Comparison of ENCODE assay signal across 20 cellular contexts in genomic region chr19:5940260-5941208, GRCh38. TPM values are rescaled to one million over a fixed set of nuclear protein-coding genes. Genes with fewer than 3 reads are reported as not detected.
DNase-seq lines count a peak whose midpoint lies in the region; ATAC-seq, FAIRE-seq and TF ChIP-seq lines count a peak whose summit lies in the region.
"Had no signal": no experiment of that assay in that cellular context is flagged by ENCODE, and none has a peak within 500 bp of the region (broad histone marks: within the 10 kb centered on the region; RNA-seq: fewer than 3 reads in every experiment).

No MANE protein-coding gene starts in this region.

- peaks cover 24% of the 10 kb centered on the region for H3K4me1 Mint-ChIP-seq in activated T-cell treated with anti-CD3 and anti-CD28 coated beads, Interleukin-2, amount 50 U/mL, for 24 hours (ENCODE audit: low read depth)
- H3K4me1 Mint-ChIP-seq in type B pancreatic cell (ENCODE audit: unreplicated experiment), result peaks cover 44% of the 10 kb centered on the region
- H3K4me1 Mint-ChIP-seq in activated naive CD8-positive, alpha-beta T cell treated with anti-CD3 and anti-CD28 coated beads, Interleukin-2, amount 50 U/mL, for 24 hours, result peaks cover 21% of the 10 kb centered on the region

- TF ChIP-seq POLR2A in K562 (conservative IDR thresholded peaks at IDR 0.05) (no peak), gastrocnemius medialis (IDR thresholded peaks at IDR 0.05) (no peak)

- no peak overlapping the region for H3K4me3 Mint-ChIP-seq in activated T-cell treated with anti-CD3 and anti-CD28 coated beads, Interleukin-2, amount 50 U/mL, for 24 hours
- H3K4me3 Mint-ChIP-seq in type B pancreatic cell, result no peak overlapping the region
- no peak overlapping the region for H3K4me3 Mint-ChIP-seq in activated naive CD8-positive, alpha-beta T cell treated with anti-CD3 and anti-CD28 coated beads, Interleukin-2, amount 50 U/mL, for 24 hours
- H3K4me3 Mint-ChIP-seq: IgD-negative memory B cell had no signal

- DNase-seq in activated T-cell treated with anti-CD3 and anti-CD28 coated beads, Interleukin-2, amount 50 U/mL, for 24 hours, result no peak
- DNase-seq in activated T-cell treated with anti-CD3 and anti-CD28 coated beads, Interleukin-2, amount 50 U/mL, for 1 hour, result no peak
- no peak for DNase-seq in K562 (ENCODE audit: extremely low read depth in 1 of 4, low spot score in 3 of 4)
- peak; percentile 81 for DNase-seq in left kidney (ENCODE audit: low read depth, low spot score)
- no peak for DNase-seq in gastrocnemius medialis
- DNase-seq in type B pancreatic cell (ENCODE audit: extremely low spot score, unreplicated experiment), result no peak
- no peak for DNase-seq in activated naive CD8-positive, alpha-beta T cell treated with anti-CD3 and anti-CD28 coated beads, Interleukin-2, amount 50 U/mL, for 24 hours
- DNase-seq: COR-L47; GF-D8; GM23248; NCI-H1092 treated with DMSO at 0.1 percent for 48 hours; NCI-H2081; NCI-H2171 treated with DMSO at 0.1 percent for 48 hours; NCI-H748 treated with DMSO at 0.1 percent for 48 hours; NK-92 treated with Interleukin-12 subunit alpha and Interleukin-12 subunit beta, amount 100 ng/mL, for 24 hours; Peyer's patch had no signal

- no peak for TF ChIP-seq RAD21 in K562 (CRISPR knock-in tag; conservative IDR thresholded peaks at IDR 0.05 in 1 of 2, IDR thresholded peaks at IDR 0.05 in 1 of 2)

- H3K9me1 ChIP-seq in K562 (ENCODE audit: control insufficient read depth, insufficient read depth, low read length), result peaks cover 7% of the 10 kb centered on the region

- H3K27me3 Mint-ChIP-seq in activated T-cell treated with anti-CD3 and anti-CD28 coated beads, Interleukin-2, amount 50 U/mL, for 24 hours, result no peaks in the 10 kb centered on the region
- H3K27me3 Mint-ChIP-seq in type B pancreatic cell, result no peaks in the 10 kb centered on the region
- H3K27me3 Mint-ChIP-seq in activated naive CD8-positive, alpha-beta T cell treated with anti-CD3 and anti-CD28 coated beads, Interleukin-2, amount 50 U/mL, for 24 hours, result no peaks in the 10 kb centered on the region
- H3K27me3 Mint-ChIP-seq: IgD-negative memory B cell had no signal

- H3K4me3 ChIP-seq in K562 (no peak overlapping the region), gastrocnemius medialis (no peak overlapping the region)
- H3K4me3 ChIP-seq: GM23248, HAP-1, Peyer's patch had no signal

- no peak for ATAC-seq in K562
- peak; percentile 78 to 80 for ATAC-seq in gastrocnemius medialis
- no peak for ATAC-seq in GM21515 (IDR thresholded peaks at IDR 0.05; ENCODE audit: unreplicated experiment)
- no peak for ATAC-seq in activated naive CD8-positive, alpha-beta T cell treated with anti-CD3 and anti-CD28 coated beads, Interleukin-2, amount 50 U/mL, for 24 hours

- in situ Hi-C loops in K562 (cut with MboI) (no loop called here), gastrocnemius medialis (cut with MboI; ENCODE audit: low sequenced_read_pairs in 4 of 4) (no loop called here)

- CTCF ChIA-PET in K562 (lab: Yijun Ruan, JAX; ENCODE audit: low intra/inter-chr PET ratio), result no interaction called here

- H3K36me3 ChIP-seq in K562 (ENCODE audit: control insufficient read depth, insufficient read depth, low read length) (peaks cover 61% of the 10 kb centered on the region; the same call in 2 of the 3 replicates), gastrocnemius medialis (peaks cover 0 to 4% of the 10 kb centered on the region in 2 donors)

- no TSS peak for BruUV-seq in K562 (replicated peaks; lab: Mats Ljungman, UMichigan)

- TF ChIP-seq EP300 in K562 (IDR thresholded peaks at IDR 0.05; ENCODE audit: low read length), result no peak

- H3K4me1 ChIP-seq in K562 (replicated peaks in 1 of 2; ENCODE audit: control insufficient read depth in 2 of 2, insufficient read depth in 2 of 2, low read length in 2 of 2) (peaks cover 4 to 23% of the 10 kb centered on the region in 2 experiments; a peak in 4 of 5 replicates), gastrocnemius medialis (peaks cover 11 to 15% of the 10 kb centered on the region in 2 donors)
- H3K4me1 ChIP-seq: HAP-1 had no signal

- no peak overlapping the region for H2AFZ ChIP-seq in K562 (ENCODE audit: low read depth, low read length)
- H2AFZ ChIP-seq: GM23248 had no signal

- peak; percentile 6 for FAIRE-seq in K562 (lab: Jason Lieb, UNC)

- TF ChIP-seq CTCF in K562 (IDR thresholded peaks at IDR 0.05 in 2 of 3, conservative IDR thresholded peaks at IDR 0.05 in 1 of 3; ENCODE audit: insufficient read depth in 2 of 3, low read depth in 1 of 3, low read length in 3 of 3), result no peak
- TF ChIP-seq CTCF in gastrocnemius medialis (IDR thresholded peaks at IDR 0.05 in 4 of 5, conservative IDR thresholded peaks at IDR 0.05 in 1 of 5), result no peak
- no peak for TF ChIP-seq CTCF in type B pancreatic cell (conservative IDR thresholded peaks at IDR 0.05)

- peak overlapping the region; percentile 44 for H3K27ac Mint-ChIP-seq in activated T-cell treated with anti-CD3 and anti-CD28 coated beads, Interleukin-2, amount 50 U/mL, for 24 hours
- no peak overlapping the region for H3K27ac Mint-ChIP-seq in type B pancreatic cell
- H3K27ac Mint-ChIP-seq in activated naive CD8-positive, alpha-beta T cell treated with anti-CD3 and anti-CD28 coated beads, Interleukin-2, amount 50 U/mL, for 24 hours, result no peak overlapping the region

- H3K27ac ChIP-seq in K562 (ENCODE audit: extremely low read depth, low read depth, low read length) (no peak overlapping the region), gastrocnemius medialis (peak overlapping the region in 1 of 4 donors; percentile 18)
- H3K27ac ChIP-seq: 22Rv1, GM23248, Peyer's patch had no signal

- H3K9me3 ChIP-seq in K562 (replicated peaks; ENCODE audit: control insufficient read depth, insufficient read depth, low read depth, low read length), result no peaks in the 10 kb centered on the region
- H3K9me3 ChIP-seq in gastrocnemius medialis, result no peaks in the 10 kb centered on the region
- H3K9me3 ChIP-seq: HAP-1, Peyer's patch had no signal

- peaks cover 46% of the 10 kb centered on the region for H3K79me2 ChIP-seq in K562 (ENCODE audit: control insufficient read depth, insufficient read depth, low read length)

- H3K27me3 ChIP-seq in K562 (ENCODE audit: control insufficient read depth in 2 of 2, insufficient read depth in 2 of 2, low read length in 2 of 2), result no peaks in the 10 kb centered on the region
- no peaks in the 10 kb centered on the region for H3K27me3 ChIP-seq in gastrocnemius medialis
- H3K27me3 ChIP-seq: Peyer's patch had no signal

- intact Hi-C loops in K562 (cut with micrococcal nuclease) (no loop called here), gastrocnemius medialis (cut with DNase I; ENCODE audit: low total_unique reads) (no loop called here)

- peaks cover 21% of the 10 kb centered on the region for H4K20me1 ChIP-seq in K562 (replicated peaks; ENCODE audit: control insufficient read depth, insufficient read depth, low read length)

- H3K36me3 Mint-ChIP-seq in activated T-cell treated with anti-CD3 and anti-CD28 coated beads, Interleukin-2, amount 50 U/mL, for 24 hours (ENCODE audit: low read depth), result peaks cover 90% of the 10 kb centered on the region
- H3K36me3 Mint-ChIP-seq in type B pancreatic cell, result peaks cover 3% of the 10 kb centered on the region
- peaks cover 22% of the 10 kb centered on the region for H3K36me3 Mint-ChIP-seq in activated naive CD8-positive, alpha-beta T cell treated with anti-CD3 and anti-CD28 coated beads, Interleukin-2, amount 50 U/mL, for 24 hours (ENCODE audit: low read depth)
- H3K36me3 Mint-ChIP-seq: IgD-negative memory B cell had no signal

- POLR2A ChIA-PET in K562 (lab: Yijun Ruan, JAX), result no interaction called here

- no peak overlapping the region for H3K9ac ChIP-seq in K562 (ENCODE audit: insufficient read depth in 1 of 2, low read depth in 2 of 2, low read length in 2 of 2)
- H3K9ac ChIP-seq: GM23248 had no signal

- no peak overlapping the region for H3K4me2 ChIP-seq in K562 (ENCODE audit: insufficient read depth, low read length)

- 90% methylated on average over 20 of the region's 21 CpGs for WGBS in K562 (ENCODE audit: insufficient coverage, low coverage, missing lambda C conversion rate)

- H3K9me3 Mint-ChIP-seq in activated T-cell treated with anti-CD3 and anti-CD28 coated beads, Interleukin-2, amount 50 U/mL, for 24 hours, result no peaks in the 10 kb centered on the region
- H3K9me3 Mint-ChIP-seq in type B pancreatic cell, result no peaks in the 10 kb centered on the region
- H3K9me3 Mint-ChIP-seq in activated naive CD8-positive, alpha-beta T cell treated with anti-CD3 and anti-CD28 coated beads, Interleukin-2, amount 50 U/mL, for 24 hours, result no peaks in the 10 kb centered on the region
- H3K9me3 Mint-ChIP-seq: IgD-negative memory B cell had no signal

RNA-seq across cellular contexts. Expression of gene CAPS, which starts 26.5 kb away (rescaled TPM):
- total RNA-seq in K562 (2011; cell fraction: chromatin; rRNA removed; ENCODE audit: low replicate concordance), result 3.5 and 9.3 TPM in 2 replicates
- 6.8 and 8.0 TPM in 2 replicates for total RNA-seq in K562 (2011; cell fraction: nucleolus; rRNA removed)
- total RNA-seq in K562 (2011; cell fraction: nucleoplasm; rRNA removed), result 3.4 and 3.8 TPM in 2 replicates
- total RNA-seq in K562 (2014; rRNA removed), result 2.4 and 4.0 TPM in 2 replicates
- total RNA-seq in K562 (2014; rRNA removed; fragmentation: Illumina TruSeq; extraction: Trizol), result 0.61 and 0.62 TPM in 2 replicates
- total RNA-seq in K562 (2015; rRNA removed; fragmentation: Illumina TruSeq; extraction: Trizol), result 0.91 and 1.7 TPM in 2 replicates
- total RNA-seq in K562 (2021), result 1.7 and 2.2 TPM in 2 replicates
- 1.0 and 2.4 TPM in 2 replicates for polyA plus RNA-seq in K562 (2011; rRNA removed)
- polyA plus RNA-seq in K562 (2011; cell fraction: cytosol; rRNA removed), result 2.7 and 2.8 TPM in 2 replicates
- 5.7 and 7.4 TPM in 2 replicates for polyA plus RNA-seq in K562 (2011; cell fraction: nucleus; rRNA removed)
- polyA plus RNA-seq in K562 (2012), result 1.5 and 4.5 TPM in 2 replicates
- polyA plus RNA-seq in K562 (2014; fragmentation: Illumina TruSeq; extraction: Trizol), result 0.59 and 1.0 TPM in 2 replicates
- polyA plus RNA-seq in K562 (2014; fragmentation: Nextera tagmentation; extraction: Ambion mirVana), result under 1 TPM; 0.15 TPM
- polyA plus RNA-seq in K562 (2014; rRNA removed), result 2.7 and 3.1 TPM in 2 replicates
- polyA minus RNA-seq in K562 (2011; rRNA and poly(A)+ RNA removed), result 0.42 and 0.54 TPM in 2 replicates
- 1.1 and 1.4 TPM in 2 replicates for polyA minus RNA-seq in K562 (2011; cell fraction: cytosol; rRNA and poly(A)+ RNA removed)
- polyA minus RNA-seq in K562 (2011; cell fraction: nucleus; rRNA and poly(A)+ RNA removed), result 1.00 and 1.8 TPM in 2 replicates
- 1 to 10 TPM; 1.2 to 2.4 (median 2.0) TPM for total RNA-seq in gastrocnemius medialis
- total RNA-seq in type B pancreatic cell (ENCODE audit: low replicate concordance), result 13.9 and 14.1 TPM in 2 replicates

RNA-seq across cellular contexts. Expression of gene VMAC, which starts 35.9 kb away (rescaled TPM):
- 3.3 and 9.9 TPM in 2 replicates for total RNA-seq in K562 (2011; cell fraction: chromatin; rRNA removed; ENCODE audit: low replicate concordance)
- total RNA-seq in K562 (2011; cell fraction: nucleolus; rRNA removed), result 7.8 and 8.7 TPM in 2 replicates
- total RNA-seq in K562 (2011; cell fraction: nucleoplasm; rRNA removed), result 5.2 and 5.6 TPM in 2 replicates
- total RNA-seq in K562 (2014; rRNA removed), result 1.9 and 3.1 TPM in 2 replicates
- total RNA-seq in K562 (2014; rRNA removed; fragmentation: Illumina TruSeq; extraction: Trizol), result 0.89 and 1.1 TPM in 2 replicates
- 0.76 and 1.1 TPM in 2 replicates for total RNA-seq in K562 (2015; rRNA removed; fragmentation: Illumina TruSeq; extraction: Trizol)
- total RNA-seq in K562 (2021), result 2.1 and 2.3 TPM in 2 replicates
- polyA plus RNA-seq in K562 (2011; rRNA removed), result 1.0 and 1.9 TPM in 2 replicates
- 2.2 and 2.7 TPM in 2 replicates for polyA plus RNA-seq in K562 (2011; cell fraction: cytosol; rRNA removed)
- polyA plus RNA-seq in K562 (2011; cell fraction: nucleus; rRNA removed), result 4.0 and 5.0 TPM in 2 replicates
- polyA plus RNA-seq in K562 (2012), result 1.1 and 2.2 TPM in 2 replicates
- polyA plus RNA-seq in K562 (2014; fragmentation: Illumina TruSeq; extraction: Trizol), result 0.86 and 1.3 TPM in 2 replicates
- polyA plus RNA-seq in K562 (2014; fragmentation: Nextera tagmentation; extraction: Ambion mirVana), result under 1 TPM; 0.03 to 0.06 TPM
- 1.9 and 3.4 TPM in 2 replicates for polyA plus RNA-seq in K562 (2014; rRNA removed)
- polyA minus RNA-seq in K562 (2011; rRNA and poly(A)+ RNA removed), result 0.77 and 0.84 TPM in 2 replicates
- polyA minus RNA-seq in K562 (2011; cell fraction: cytosol; rRNA and poly(A)+ RNA removed), result 0.57 and 0.73 TPM in 2 replicates
- polyA minus RNA-seq in K562 (2011; cell fraction: nucleus; rRNA and poly(A)+ RNA removed), result 1.3 and 1.8 TPM in 2 replicates
- 1 to 10 TPM in 3 of 4 donors, under 1 TPM in 1; 0.46 to 3.0 (median 2.1) TPM for total RNA-seq in gastrocnemius medialis
- 7.1 and 7.4 TPM in 2 replicates for total RNA-seq in type B pancreatic cell (ENCODE audit: low replicate concordance)

RNA-seq across cellular contexts. Expression of gene NDUFA11, which starts 36.9 kb away (rescaled TPM):
- 29.3 and 88.6 TPM in 2 replicates for total RNA-seq in K562 (2011; cell fraction: chromatin; rRNA removed; ENCODE audit: low replicate concordance)
- 66.7 and 67.1 TPM in 2 replicates for total RNA-seq in K562 (2011; cell fraction: nucleolus; rRNA removed)
- total RNA-seq in K562 (2011; cell fraction: nucleoplasm; rRNA removed), result 50.4 and 52.5 TPM in 2 replicates
- total RNA-seq in K562 (2014; rRNA removed) (367 and 490 TPM in 2 replicates), K562 (2014; rRNA removed; fragmentation: Illumina TruSeq; extraction: Trizol) (42.7 and 63.3 TPM in 2 replicates), K562 (2015; rRNA removed; fragmentation: Illumina TruSeq; extraction: Trizol) (268 and 274 TPM in 2 replicates), K562 (2021) (335 and 348 TPM in 2 replicates), gastrocnemius medialis (100 to 1,000 TPM; 190 to 349 (median 221) TPM), type B pancreatic cell (ENCODE audit: low replicate concordance) (253 and 265 TPM in 2 replicates)
- polyA plus RNA-seq in K562 (2011; rRNA removed) (84.9 and 133 TPM in 2 replicates), K562 (2014; fragmentation: Illumina TruSeq; extraction: Trizol) (307 and 475 TPM in 2 replicates), K562 (2014; fragmentation: Nextera tagmentation; extraction: Ambion mirVana) (100 to 1,000 TPM; 212 to 249 TPM), K562 (2014; rRNA removed) (321 and 486 TPM in 2 replicates)
- 461 and 1,752 TPM in 2 replicates for polyA plus RNA-seq in K562 (2011; cell fraction: cytosol; rRNA removed)
- 140 and 189 TPM in 2 replicates for polyA plus RNA-seq in K562 (2011; cell fraction: nucleus; rRNA removed)
- 302 and 461 TPM in 2 replicates for polyA plus RNA-seq in K562 (2012)
- 9.3 and 16.9 TPM in 2 replicates for polyA minus RNA-seq in K562 (2011; rRNA and poly(A)+ RNA removed)
- 41.1 and 45.0 TPM in 2 replicates for polyA minus RNA-seq in K562 (2011; cell fraction: cytosol; rRNA and poly(A)+ RNA removed)
- polyA minus RNA-seq in K562 (2011; cell fraction: nucleus; rRNA and poly(A)+ RNA removed), result 13.3 and 13.9 TPM in 2 replicates

RNA-seq across cellular contexts. Expression of gene RANBP3, which starts 37.4 kb away (rescaled TPM):
- total RNA-seq in K562 (2011; cell fraction: chromatin; rRNA removed; ENCODE audit: low replicate concordance), result 101 and 160 TPM in 2 replicates
- 112 and 117 TPM in 2 replicates for total RNA-seq in K562 (2011; cell fraction: nucleolus; rRNA removed)
- total RNA-seq in K562 (2011; cell fraction: nucleoplasm; rRNA removed), result 92.0 and 98.2 TPM in 2 replicates
- total RNA-seq in K562 (2014; rRNA removed), result 63.2 and 82.2 TPM in 2 replicates
- total RNA-seq in K562 (2014; rRNA removed; fragmentation: Illumina TruSeq; extraction: Trizol), result 42.0 and 48.5 TPM in 2 replicates
- total RNA-seq in K562 (2015; rRNA removed; fragmentation: Illumina TruSeq; extraction: Trizol), result 54.4 and 66.7 TPM in 2 replicates
- 63.1 and 70.3 TPM in 2 replicates for total RNA-seq in K562 (2021)
- polyA plus RNA-seq in K562 (2011; rRNA removed), result 46.6 and 57.6 TPM in 2 replicates
- polyA plus RNA-seq in K562 (2011; cell fraction: cytosol; rRNA removed), result 70.4 and 122 TPM in 2 replicates
- polyA plus RNA-seq in K562 (2011; cell fraction: nucleus; rRNA removed), result 84.9 and 193 TPM in 2 replicates
- polyA plus RNA-seq in K562 (2012), result 65.4 and 79.1 TPM in 2 replicates
- polyA plus RNA-seq in K562 (2014; fragmentation: Illumina TruSeq; extraction: Trizol), result 68.9 and 81.9 TPM in 2 replicates
- 1 to 10 TPM in 1 of 2 experiments, under 1 TPM in 1; 0.90 to 1.8 TPM for polyA plus RNA-seq in K562 (2014; fragmentation: Nextera tagmentation; extraction: Ambion mirVana)
- 84.7 and 95.1 TPM in 2 replicates for polyA plus RNA-seq in K562 (2014; rRNA removed)
- polyA minus RNA-seq in K562 (2011; rRNA and poly(A)+ RNA removed), result 29.0 and 45.3 TPM in 2 replicates
- polyA minus RNA-seq in K562 (2011; cell fraction: cytosol; rRNA and poly(A)+ RNA removed), result 53.6 and 66.7 TPM in 2 replicates
- polyA minus RNA-seq in K562 (2011; cell fraction: nucleus; rRNA and poly(A)+ RNA removed), result 32.7 and 38.9 TPM in 2 replicates
- total RNA-seq in gastrocnemius medialis, result 10 to 100 TPM; 37.4 to 74.3 (median 61.3) TPM
- total RNA-seq in type B pancreatic cell (ENCODE audit: low replicate concordance), result 75.5 and 92.4 TPM in 2 replicates

Comparison
In these comparisons a context has a peak if more than half of its experiments do, and no peak if none do; other contexts are left out.
1. ATAC-seq: peak in gastrocnemius medialis (2 of 2); none in K562 (single experiment), GM21515 (single experiment) and activated naive CD8-positive, alpha-beta T cell treated with anti-CD3 and anti-CD28 coated beads, Interleukin-2, amount 50 U/mL, for 24 hours (single experiment).